In the genomic region with DNA sequence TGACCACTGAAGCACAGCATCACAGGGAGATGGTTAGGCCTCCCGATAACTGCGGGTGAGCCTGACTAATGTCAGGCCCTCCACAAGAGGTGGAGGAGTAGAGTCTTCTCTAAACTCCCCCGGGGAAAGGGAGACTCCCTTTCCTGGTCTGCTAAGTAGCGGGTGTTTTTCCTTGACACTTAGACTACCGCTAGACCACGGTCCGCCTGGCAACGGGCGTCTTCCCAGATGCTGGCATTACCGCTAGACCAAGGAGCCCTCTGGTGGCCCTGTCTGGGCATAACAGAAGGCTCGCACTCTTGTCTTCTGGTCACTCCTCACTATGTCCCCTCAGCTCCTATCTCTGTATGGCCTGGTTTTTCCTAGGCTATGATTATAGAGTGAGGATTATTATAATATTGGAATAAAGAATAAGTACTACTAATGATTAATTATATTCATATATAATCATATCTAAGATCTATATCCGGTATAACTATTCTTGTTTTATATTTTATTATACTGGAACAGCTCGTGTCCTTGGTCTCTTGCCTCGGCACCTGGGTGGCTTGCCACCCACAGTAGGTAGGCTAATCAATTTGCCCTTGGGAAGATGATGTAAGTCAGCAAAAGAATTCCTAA, we compare ENCODE assay signal across 8 cellular contexts. TPM values are rescaled to one million over a fixed set of nuclear protein-coding genes. Genes with fewer than 3 reads are reported as not detected.
DNase-seq lines count a peak whose midpoint lies in the region; ATAC-seq and TF ChIP-seq lines count a peak whose summit lies in the region.
"Not testable (repeated sequence)": the region's sequence is repeated elsewhere in the genome, so short reads cannot be mapped to it uniquely, and the experiment has no call there.

No MANE protein-coding gene starts in this region.

- not testable (repeated sequence) for H3K27me3 Mint-ChIP-seq in H9 (ENCODE audit: low read depth); activated CD4-positive, alpha-beta memory T cell treated with anti-CD3 and anti-CD28 coated beads, Interleukin-2, amount 10 ng/mL, durations not matched to agents 7 days and 5 days

- not testable (repeated sequence) for H2AK5ac ChIP-seq in H9 (ENCODE audit: insufficient read length, low read length)

- H3K9ac ChIP-seq in H9 (ENCODE audit: extremely low read depth, insufficient read length, low read length); fibroblast of lung (ENCODE audit: insufficient read depth, low read length): not testable (repeated sequence)

- not testable (repeated sequence) for H3K79me1 ChIP-seq in H9 (ENCODE audit: insufficient read depth, low read depth, low read length, poor library complexity, severe bottlenecking)

- TF ChIP-seq CTCF in AG09319 (IDR thresholded peaks at IDR 0.05; ENCODE audit: low read depth, low read length) (peak; percentile 7; the same call in 1 of the 2 replicates), H9 (conservative IDR thresholded peaks at IDR 0.05) (peak; percentile 71), astrocyte of the cerebellum (IDR thresholded peaks at IDR 0.05; ENCODE audit: low read depth, low read length, missing control alignments) (peak; percentile 23), fibroblast of lung (conservative IDR thresholded peaks at IDR 0.05 in 1 of 2, IDR thresholded peaks at IDR 0.05 in 1 of 2; ENCODE audit: low read depth in 1 of 2, low read length in 2 of 2) (peak; percentile 18 to 23)
- not testable (repeated sequence) for TF ChIP-seq CTCF in lung (IDR thresholded peaks at IDR 0.05; ENCODE audit: control extremely low read depth, extremely low read depth)

- not testable (repeated sequence) for H3K14ac ChIP-seq in H9 (ENCODE audit: insufficient read depth, low read length)

- no CpG with 5 or more reads among the region's 14 CpGs for WGBS in H9 (ENCODE audit: extremely low coverage, insufficient read length, low lambda C conversion rate)
- 55 to 73% methylated on average over 13 of the region's 14 CpGs for WGBS in lung, 2 donors

- not testable (repeated sequence) for H2BK12ac ChIP-seq in H9 (ENCODE audit: insufficient read length, low read depth, low read length)

- H3K56ac ChIP-seq in H9 (ENCODE audit: insufficient read length, low read depth, low read length), result not testable (repeated sequence)

- not testable (repeated sequence) for H4K91ac ChIP-seq in H9 (ENCODE audit: insufficient read length, low read depth, low read length)

- not testable (repeated sequence) for H3K9me3 ChIP-seq in H9 (ENCODE audit: control insufficient read depth, low read depth, low read length); fibroblast of lung (ENCODE audit: control insufficient read depth, insufficient read depth, low read depth, low read length); lung (ENCODE audit: control insufficient read depth in 2 of 2, insufficient read depth in 1 of 2, low read length in 1 of 2)

- H3K23ac ChIP-seq in H9 (ENCODE audit: insufficient read length, low read depth, low read length), result not testable (repeated sequence)

- not testable (repeated sequence) for H3K27ac Mint-ChIP-seq in H9; activated CD4-positive, alpha-beta memory T cell treated with anti-CD3 and anti-CD28 coated beads, Interleukin-2, amount 10 ng/mL, durations not matched to agents 7 days and 5 days

- not testable (repeated sequence) for H3K23me2 ChIP-seq in H9 (ENCODE audit: insufficient read length, low read depth, low read length, poor library complexity, severe bottlenecking)

- in situ Hi-C loops in astrocyte of the cerebellum (cut with HindIII; ENCODE audit: low sequenced_read_pairs), result not testable (repeated sequence)

- not testable (repeated sequence) for DNase-seq in AG09319 (ENCODE audit: extremely low read depth, low read depth); H9; astrocyte of the cerebellum (ENCODE audit: low read depth)
- peak; percentile 63 for DNase-seq in OCI-M1 (lab: John Stamatoyannopoulos, UW)
- DNase-seq in activated CD4-positive, alpha-beta memory T cell treated with anti-CD3 and anti-CD28 coated beads, Interleukin-2, amount 10 ng/mL, durations not matched to agents 7 days and 5 days, result peak; percentile 51
- peak; percentile 20 to 28 for DNase-seq in fibroblast of lung (ENCODE audit: low read depth in 2 of 2)
- DNase-seq in lung (ENCODE audit: low spot score), result peak; percentile 42
- DNase-seq in stimulated activated CD4-positive, alpha-beta T cell treated with anti-CD3 and anti-CD28 coated beads, Interleukin-4, amount 100 ng/mL, for 1 hour, result peak; percentile 25

- POLR2A ChIA-PET in activated CD4-positive, alpha-beta memory T cell treated with anti-CD3 and anti-CD28 coated beads, Interleukin-2, amount 10 ng/mL, durations not matched to agents 7 days and 5 days (lab: Charles Lee), result interaction anchor here (0.7 to 1.5 kb wide), 4 partner anchors 9 to 913 kb away, joined by 3 to 4 read pairs (median 3); partner anchors contain the start of genes LRRC37B and SUZ12

- not testable (repeated sequence) for H3K4me3 Mint-ChIP-seq in H9; activated CD4-positive, alpha-beta memory T cell treated with anti-CD3 and anti-CD28 coated beads, Interleukin-2, amount 10 ng/mL, durations not matched to agents 7 days and 5 days

- CTCF ChIA-PET in activated CD4-positive, alpha-beta memory T cell treated with anti-CD3 and anti-CD28 coated beads, Interleukin-2, amount 10 ng/mL, durations not matched to agents 7 days and 5 days (lab: Charles Lee), result interaction anchor here (0.7 to 8.3 kb wide), 7 partner anchors 8 to 270 kb away, joined by 3 to 98 read pairs (median 3); partner anchors contain the start of gene LRRC37B

- not testable (repeated sequence) for H2BK20ac ChIP-seq in H9 (ENCODE audit: low read depth, low read length, poor library complexity, severe bottlenecking)

- not testable (repeated sequence) for H3K4ac ChIP-seq in H9 (ENCODE audit: low read depth, low read length)

- ATAC-seq in lung (ENCODE audit: insufficient read depth, low FRiP score), result not testable (repeated sequence)

- not testable (repeated sequence) for H3T11ph ChIP-seq in H9 (ENCODE audit: low read length)

- peaks cover 25 to 27% of the 10 kb centered on the region in 2 experiments for H3K9me3 Mint-ChIP-seq in H9
- H3K9me3 Mint-ChIP-seq in activated CD4-positive, alpha-beta memory T cell treated with anti-CD3 and anti-CD28 coated beads, Interleukin-2, amount 10 ng/mL, durations not matched to agents 7 days and 5 days, result not testable (repeated sequence)

- H3K4me1 ChIP-seq in H9 (ENCODE audit: insufficient read depth, low read length); fibroblast of lung (ENCODE audit: control insufficient read depth, extremely low read depth, insufficient read depth, low read length); lung (ENCODE audit: control insufficient read depth in 2 of 2, insufficient read depth in 2 of 2, low read length in 2 of 2): not testable (repeated sequence)

- not testable (repeated sequence) for H3K4me2 ChIP-seq in H9 (ENCODE audit: insufficient read depth, insufficient read length, low read length); fibroblast of lung (ENCODE audit: extremely low read depth, insufficient read depth, low read length)

- not testable (repeated sequence) for H2AFZ ChIP-seq in H9 (ENCODE audit: low read length); fibroblast of lung (ENCODE audit: low read length)

- not testable (repeated sequence) for H3K36me3 ChIP-seq in fibroblast of lung (ENCODE audit: control insufficient read depth, insufficient read depth, low read length); lung (ENCODE audit: control insufficient read depth in 2 of 2, insufficient read depth in 2 of 2, low read length in 2 of 2)

- not testable (repeated sequence) for H3K27ac ChIP-seq in H9 (ENCODE audit: insufficient read length, low read depth, low read length); fibroblast of lung (ENCODE audit: insufficient read depth, low read length); lung (ENCODE audit: low read depth in 1 of 2, low read length in 1 of 2)

- H3K4me3 ChIP-seq in astrocyte of the cerebellum (ENCODE audit: low read depth, low read length); fibroblast of lung (replicated peaks in 1 of 4; ENCODE audit: control extremely low read depth in 1 of 4, insufficient read depth in 1 of 4, low read depth in 3 of 4, low read length in 4 of 4); lung: not testable (repeated sequence)

- not testable (repeated sequence) for H4K8ac ChIP-seq in H9 (replicated peaks; ENCODE audit: insufficient read length, low read depth, low read length)

- not testable (repeated sequence) for H3K79me2 ChIP-seq in H9 (ENCODE audit: insufficient read depth, low read length); fibroblast of lung (ENCODE audit: control insufficient read depth, insufficient read depth, low read length)

- H2BK120ac ChIP-seq in H9 (ENCODE audit: low read depth, low read length, poor library complexity, severe bottlenecking), result not testable (repeated sequence)

- not testable (repeated sequence) for H3K18ac ChIP-seq in H9 (ENCODE audit: insufficient read length, low read depth, low read length)

- not testable (repeated sequence) for H4K5ac ChIP-seq in H9 (ENCODE audit: insufficient read length, low read depth, low read length)

- not testable (repeated sequence) for H2BK5ac ChIP-seq in H9 (ENCODE audit: insufficient read length, low read length)

- not testable (repeated sequence) for H3K27me3 ChIP-seq in H9 (ENCODE audit: insufficient read depth, low read length); fibroblast of lung (ENCODE audit: control insufficient read depth, insufficient read depth, low read length); lung (ENCODE audit: control insufficient read depth, insufficient read depth)

- not testable (repeated sequence) for H3K4me1 Mint-ChIP-seq in H9
- H3K4me1 Mint-ChIP-seq in activated CD4-positive, alpha-beta memory T cell treated with anti-CD3 and anti-CD28 coated beads, Interleukin-2, amount 10 ng/mL, durations not matched to agents 7 days and 5 days, result peaks cover 13% of the 10 kb centered on the region

- not testable (repeated sequence) for H2BK15ac ChIP-seq in H9 (ENCODE audit: low read depth, low read length)

- H4K20me1 ChIP-seq in H9 (ENCODE audit: control insufficient read depth, insufficient read depth, insufficient read length); fibroblast of lung (ENCODE audit: control insufficient read depth, extremely low read depth, insufficient read depth, low read length): not testable (repeated sequence)

- peaks cover 9 to 19% (median 14%) of the 10 kb centered on the region in 3 experiments; a peak in 6 of 7 replicates for H3K36me3 Mint-ChIP-seq in H9 (ENCODE audit: insufficient read depth in 1 of 3, low read depth in 3 of 3)
- H3K36me3 Mint-ChIP-seq in activated CD4-positive, alpha-beta memory T cell treated with anti-CD3 and anti-CD28 coated beads, Interleukin-2, amount 10 ng/mL, durations not matched to agents 7 days and 5 days (ENCODE audit: low read depth), result not testable (repeated sequence)

RNA-seq across cellular contexts. Expression of gene RHOT1, which starts 6.7 kb away (rescaled TPM):
- total RNA-seq in H9 (2021), result 24.4 and 24.9 TPM in 2 replicates
- 10 to 100 TPM; 26.0 to 26.4 TPM for total RNA-seq in activated CD4-positive, alpha-beta memory T cell treated with anti-CD3 and anti-CD28 coated beads, Interleukin-2, amount 10 ng/mL, durations not matched to agents 7 days and 5 days
- total RNA-seq in fibroblast of lung, result 44.7 and 58.8 TPM in 2 replicates
- 41.3 and 45.6 TPM in 2 replicates for polyA plus RNA-seq in fibroblast of lung
- 19.2 and 20.2 TPM in 2 replicates for polyA plus RNA-seq in fibroblast of lung (2012)
- polyA minus RNA-seq in fibroblast of lung (ENCODE audit: low replicate concordance), result 7.0 and 17.9 TPM in 2 replicates
- 10 to 100 TPM; 33.4 to 90.5 TPM for total RNA-seq in lung
- 10 to 100 TPM; 28.5 to 56.3 TPM for polyA plus RNA-seq in lung
